ENCODE assay signal across 9 cellular contexts in the genomic region with DNA sequence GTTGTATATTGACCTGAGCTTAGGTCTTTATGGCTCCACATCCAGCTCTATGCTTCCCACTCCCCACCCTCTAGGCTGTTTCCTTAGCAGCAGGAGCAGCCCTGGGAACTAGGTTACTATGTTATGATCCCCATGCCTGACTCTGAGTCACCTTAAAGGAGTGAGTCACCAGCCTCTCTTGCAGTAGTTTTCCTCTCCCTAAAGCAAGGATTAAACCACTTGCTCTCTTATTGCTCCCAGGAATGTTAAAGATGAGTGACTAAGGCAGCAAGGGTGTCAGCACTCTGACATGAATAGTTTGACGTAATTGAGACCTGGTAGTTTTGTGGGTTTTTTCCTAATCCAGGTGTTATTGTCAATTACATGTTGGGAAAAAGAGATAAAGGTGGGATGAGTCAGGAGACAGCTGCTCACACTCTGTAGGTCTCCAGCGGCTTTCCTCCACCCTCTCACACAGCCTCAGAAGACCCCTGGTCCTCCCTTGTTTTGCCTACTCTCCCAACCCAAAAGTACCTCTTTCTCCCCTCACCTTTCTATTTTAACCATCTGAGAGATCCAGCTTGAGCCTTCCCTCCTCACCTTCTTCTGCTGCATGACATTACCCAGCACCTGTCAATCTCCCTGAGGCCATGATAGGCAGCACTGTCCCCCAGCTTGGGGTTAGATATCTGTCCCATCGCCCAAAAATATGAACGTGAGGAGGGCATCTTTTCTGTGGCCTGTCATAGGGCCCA.
A peak's percentile ranks its signal among the peaks of the same experiment; 100 is the strongest.
DNase-seq lines count a peak whose midpoint lies in the region; ATAC-seq and TF ChIP-seq lines count a peak whose summit lies in the region.
"Had no signal": no experiment of that assay in that cellular context is flagged by ENCODE, and none has a peak within 500 bp of the region (broad histone marks: within the 10 kb centered on the region; RNA-seq: fewer than 3 reads in every experiment).

No MANE protein-coding gene starts in this region.

- no peak overlapping the region for H3K9ac ChIP-seq in HUES48 (ENCODE audit: low read depth, low read length)

- DNase-seq in AG20443 (ENCODE audit: low spot score) (peak; percentile 94), chondrocyte (ENCODE audit: low spot score) (no peak), mesothelial cell of epicardium (ENCODE audit: low spot score in 2 of 2, unreplicated experiment in 2 of 2) (no peak), middle frontal gyrus (ENCODE audit: extremely low spot score, low spot score) (no peak), NCI-H1092 treated with DMSO at 0.1 percent for 48 hours (lab: John Stamatoyannopoulos, UW) (no peak)
- DNase-seq: MV-4-11 had no signal

- peak overlapping the region; percentile 92 for H3K27ac ChIP-seq in HUES48 (ENCODE audit: low read depth, low read length)

- H3K9me3 Mint-ChIP-seq in chondrocyte (ENCODE audit: low read depth) = peaks cover 30% of the 10 kb centered on the region
- peaks cover 28% of the 10 kb centered on the region for H3K9me3 Mint-ChIP-seq in mesothelial cell of epicardium

- H3K27me3 Mint-ChIP-seq in chondrocyte (ENCODE audit: low read depth) = no peaks in the 10 kb centered on the region
- no peaks in the 10 kb centered on the region for H3K27me3 Mint-ChIP-seq in mesothelial cell of epicardium (ENCODE audit: low read depth)

- peaks cover 8% of the 10 kb centered on the region; the same call in 1 of the 2 replicates for H3K9me3 ChIP-seq in HUES48 (ENCODE audit: control insufficient read depth, insufficient read depth, low read length)

- no peaks in the 10 kb centered on the region for H3K36me3 ChIP-seq in HUES48 (ENCODE audit: control insufficient read depth, insufficient read depth, low read length)

- ATAC-seq in GM19324 (IDR thresholded peaks at IDR 0.05; ENCODE audit: low FRiP score, unreplicated experiment) (no peak), GM18511 (IDR thresholded peaks at IDR 0.05; ENCODE audit: unreplicated experiment) (no peak)

- peaks cover 22% of the 10 kb centered on the region for H3K4me1 Mint-ChIP-seq in chondrocyte (ENCODE audit: low read depth)
- H3K4me1 Mint-ChIP-seq in mesothelial cell of epicardium = peaks cover 5% of the 10 kb centered on the region

- H3K4me1 ChIP-seq in HUES48 (ENCODE audit: control insufficient read depth, insufficient read depth, low read length) = peaks cover 21% of the 10 kb centered on the region

- H3K27me3 ChIP-seq in HUES48 (ENCODE audit: control insufficient read depth, insufficient read depth, low read length) = no peaks in the 10 kb centered on the region

- H3K4me3 ChIP-seq in HUES48 (ENCODE audit: low read depth, low read length) = no peak overlapping the region

- H3K36me3 Mint-ChIP-seq in chondrocyte (ENCODE audit: low read depth) (peaks cover 9% of the 10 kb centered on the region), mesothelial cell of epicardium (peaks cover 3% of the 10 kb centered on the region)

- TF ChIP-seq CTCF in chondrocyte (IDR thresholded peaks at IDR 0.05) (no peak), mesothelial cell of epicardium (IDR thresholded peaks at IDR 0.05; ENCODE audit: unreplicated experiment) (no peak)

- H3K27ac Mint-ChIP-seq in chondrocyte (ENCODE audit: unreplicated experiment) (peak overlapping the region; percentile 95), mesothelial cell of epicardium (peak overlapping the region; percentile 13)

- no peak overlapping the region for H3K4me3 Mint-ChIP-seq in chondrocyte (ENCODE audit: unreplicated experiment)
- no peak overlapping the region for H3K4me3 Mint-ChIP-seq in mesothelial cell of epicardium
